ENCODE assay signal across 9 cellular contexts in the genomic region with DNA sequence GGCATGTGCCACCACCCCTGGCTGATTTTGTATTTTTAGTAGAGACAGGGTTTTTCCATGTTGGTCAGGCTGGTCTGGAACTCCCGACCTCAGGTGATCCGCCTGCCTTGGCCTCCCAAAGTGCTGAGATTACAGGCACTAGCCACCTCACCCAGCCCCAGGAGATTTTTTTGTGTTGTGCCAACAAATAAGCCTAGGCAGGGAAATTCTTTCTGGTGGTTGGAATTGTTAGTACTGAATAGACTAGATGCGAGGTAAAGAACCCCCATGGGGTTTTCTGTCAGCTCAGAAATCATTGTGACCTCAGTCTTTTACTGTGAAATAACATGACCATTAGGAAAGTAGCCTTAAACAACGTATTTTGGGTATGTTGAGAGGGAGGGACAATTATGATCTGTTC. TPM values are rescaled to one million over a fixed set of nuclear protein-coding genes. Genes with fewer than 3 reads are reported as not detected.
DNase-seq lines count a peak whose midpoint lies in the region; TF ChIP-seq lines count a peak whose summit lies in the region.
"Not testable (repeated sequence)": the region's sequence is repeated elsewhere in the genome, so short reads cannot be mapped to it uniquely, and the experiment has no call there.
"Had no signal": no experiment of that assay in that cellular context is flagged by ENCODE, and none has a peak within 500 bp of the region (broad histone marks: within the 10 kb centered on the region; RNA-seq: fewer than 3 reads in every experiment).

No MANE protein-coding gene starts in this region.

- 0 out of 2 replicates have a peak overlapping the region, but pooled peaks have one; percentile 22 for H3K9ac ChIP-seq in Karpas-422 (ENCODE audit: low read length)
- H3K9ac ChIP-seq in SU-DHL-6 (ENCODE audit: low read length): peak overlapping the region; percentile 21; the same call in 1 of the 2 replicates

- peaks cover 12% of the 10 kb centered on the region for H3F3A ChIP-seq in SU-DHL-6 (ENCODE audit: insufficient read depth)

- H3K27me3 ChIP-seq in Karpas-422 (ENCODE audit: low read length); SU-DHL-6 (ENCODE audit: low read length); hepatocyte; osteoblast (ENCODE audit: insufficient read depth, low read length): not testable (repeated sequence)

- H3K4me2 ChIP-seq in Karpas-422 (ENCODE audit: low read depth, low read length, poor library complexity, severe bottlenecking): peak overlapping the region; percentile 98
- H3K4me2 ChIP-seq in SU-DHL-6 (ENCODE audit: low read depth, low read length, poor library complexity, severe bottlenecking): peak overlapping the region; percentile 72
- peak overlapping the region; percentile 2 for H3K4me2 ChIP-seq in hepatocyte
- H3K4me2 ChIP-seq in osteoblast (ENCODE audit: insufficient read depth, low read length): peak overlapping the region; percentile 84

- H3K9me2 ChIP-seq in Karpas-422 (replicated peaks; ENCODE audit: insufficient read depth, low read length); SU-DHL-6 (replicated peaks; ENCODE audit: insufficient read depth, low read length); hepatocyte (replicated peaks; ENCODE audit: insufficient read depth): not testable (repeated sequence)

- H3K4me1 ChIP-seq in Karpas-422 (ENCODE audit: low read length): peaks cover 34% of the 10 kb centered on the region
- peaks cover 14% of the 10 kb centered on the region for H3K4me1 ChIP-seq in hepatocyte (ENCODE audit: insufficient read depth)
- H3K4me1 ChIP-seq in osteoblast (ENCODE audit: insufficient read depth, low read length): peaks cover 18% of the 10 kb centered on the region

- H3K27me3 Mint-ChIP-seq in stimulated activated naive CD8-positive, alpha-beta T cell treated with anti-CD3 and anti-CD28 coated beads, Interleukin-15, Interleukin-2, amounts not matched to agents 100 ng/mL and 50 ng/mL, for 24 hours: not testable (repeated sequence)

- H3K4me1 Mint-ChIP-seq in stimulated activated naive CD8-positive, alpha-beta T cell treated with anti-CD3 and anti-CD28 coated beads, Interleukin-15, Interleukin-2, amounts not matched to agents 100 ng/mL and 50 ng/mL, for 24 hours (ENCODE audit: low read depth): peaks cover 53% of the 10 kb centered on the region

- 72% methylated on average over 4 of the region's 4 CpGs for WGBS in hepatocyte (ENCODE audit: low lambda C conversion rate, missing lambda C conversion rate)

- DNase-seq in GM12864 (ENCODE audit: low read depth); hepatocyte (ENCODE audit: low spot score); osteoblast (ENCODE audit: insufficient read length, low spot score, missing footprints): not testable (repeated sequence)
- DNase-seq in Karpas-422 (peak; percentile 39), choroid plexus epithelial cell (ENCODE audit: low read depth) (peak; percentile 17)

- peaks cover 20% of the 10 kb centered on the region for H4K20me1 ChIP-seq in Karpas-422 (ENCODE audit: insufficient read depth, low read depth, low read length)
- H4K20me1 ChIP-seq in SU-DHL-6 (ENCODE audit: low read depth, low read length): not testable (repeated sequence)
- peaks cover 36% of the 10 kb centered on the region for H4K20me1 ChIP-seq in hepatocyte (ENCODE audit: insufficient read depth, poor library complexity, severe bottlenecking)
- H4K20me1 ChIP-seq in osteoblast (ENCODE audit: insufficient read depth, low read length): peaks cover 26% of the 10 kb centered on the region

- H3K27ac Mint-ChIP-seq in stimulated activated naive CD8-positive, alpha-beta T cell treated with anti-CD3 and anti-CD28 coated beads, Interleukin-15, Interleukin-2, amounts not matched to agents 100 ng/mL and 50 ng/mL, for 24 hours: peak overlapping the region; percentile 16

- not testable (repeated sequence) for H2AFZ ChIP-seq in Karpas-422 (ENCODE audit: low read length); SU-DHL-6 (ENCODE audit: low read depth, low read length, severe bottlenecking); hepatocyte; osteoblast (ENCODE audit: low read length)

- H3K79me2 ChIP-seq in Karpas-422 (ENCODE audit: low read length): peaks cover 74% of the 10 kb centered on the region
- H3K79me2 ChIP-seq in SU-DHL-6 (ENCODE audit: insufficient read depth, low read length): peaks cover 70% of the 10 kb centered on the region
- peaks cover 70% of the 10 kb centered on the region for H3K79me2 ChIP-seq in hepatocyte
- H3K79me2 ChIP-seq in osteoblast (ENCODE audit: insufficient read depth, low read length): peaks cover 69% of the 10 kb centered on the region

- not testable (repeated sequence) for H3K9me3 Mint-ChIP-seq in stimulated activated naive CD8-positive, alpha-beta T cell treated with anti-CD3 and anti-CD28 coated beads, Interleukin-15, Interleukin-2, amounts not matched to agents 100 ng/mL and 50 ng/mL, for 24 hours

- H3K27ac ChIP-seq in Karpas-422 (ENCODE audit: low read length) (peak overlapping the region; percentile 65), SU-DHL-6 (ENCODE audit: low read depth, low read length) (peak overlapping the region; percentile 35; the same call in 1 of the 2 replicates), osteoblast (ENCODE audit: low read depth, low read length) (peak overlapping the region; percentile 3)
- not testable (repeated sequence) for H3K27ac ChIP-seq in hepatocyte

- H3K9me3 ChIP-seq in Karpas-422 (ENCODE audit: low read length); SU-DHL-6 (ENCODE audit: insufficient read depth, low read length); hepatocyte (ENCODE audit: low read depth); osteoblast (ENCODE audit: low read depth, low read length): not testable (repeated sequence)

- TF ChIP-seq CTCF in GM12864 (IDR thresholded peaks at IDR 0.05; ENCODE audit: low read depth, low read length, missing control alignments); SU-DHL-6 (IDR thresholded peaks at IDR 0.05; ENCODE audit: insufficient read depth, low read length, poor library complexity, severe bottlenecking); choroid plexus epithelial cell (conservative IDR thresholded peaks at IDR 0.05; ENCODE audit: low read depth, low read length); hepatocyte (IDR thresholded peaks at IDR 0.05; ENCODE audit: poor library complexity); osteoblast (IDR thresholded peaks at IDR 0.05; ENCODE audit: extremely low read depth, low read depth, low read length): not testable (repeated sequence)

- H3K4me3 Mint-ChIP-seq in stimulated activated naive CD8-positive, alpha-beta T cell treated with anti-CD3 and anti-CD28 coated beads, Interleukin-15, Interleukin-2, amounts not matched to agents 100 ng/mL and 50 ng/mL, for 24 hours: peak overlapping the region; percentile 52

- H3K36me3 Mint-ChIP-seq in stimulated activated naive CD8-positive, alpha-beta T cell treated with anti-CD3 and anti-CD28 coated beads, Interleukin-15, Interleukin-2, amounts not matched to agents 100 ng/mL and 50 ng/mL, for 24 hours (ENCODE audit: low read depth): peaks cover 19% of the 10 kb centered on the region

- not testable (repeated sequence) for H3K36me3 ChIP-seq in Karpas-422 (ENCODE audit: insufficient read depth, low read length); SU-DHL-6 (ENCODE audit: low read length); hepatocyte (replicated peaks; ENCODE audit: insufficient read depth, low read depth); osteoblast (ENCODE audit: insufficient read depth, low read length)

- H3K4me3 ChIP-seq in GM12864 (ENCODE audit: low read depth, low read length) (peak overlapping the region; percentile 33; the same call in 1 of the 2 replicates), Karpas-422 (ENCODE audit: low read length) (peak overlapping the region; percentile 96; the same call in 1 of the 2 replicates)
- not testable (repeated sequence) for H3K4me3 ChIP-seq in SU-DHL-6 (ENCODE audit: insufficient read depth, low read length, poor library complexity, severe bottlenecking); choroid plexus epithelial cell (ENCODE audit: low read depth, low read length); hepatocyte; osteoblast (ENCODE audit: insufficient read depth, low read length)

RNA-seq across cellular contexts. Expression of a gene that starts 3.3 kb away (rescaled TPM):
- 33.7 and 35.1 TPM in 2 replicates for total RNA-seq in Karpas-422 (2014; rRNA removed; shearing (Covaris generic); ENCODE audit: low replicate concordance)
- total RNA-seq in hepatocyte: 28.3 and 30.3 TPM in 2 replicates
- 11.2 and 13.0 TPM in 2 replicates for polyA plus RNA-seq in hepatocyte
- 45.7 and 46.7 TPM in 2 replicates for total RNA-seq in osteoblast

RNA-seq across cellular contexts. Expression of a gene that starts 29.0 kb away (rescaled TPM):
- not detected in 2 replicates for total RNA-seq in Karpas-422 (2014; rRNA removed; shearing (Covaris generic); ENCODE audit: low replicate concordance)
- total RNA-seq in hepatocyte (5.8 and 9.8 TPM in 2 replicates), osteoblast (7.2 and 16.2 TPM in 2 replicates)
- 47.4 and 56.5 TPM in 2 replicates for polyA plus RNA-seq in hepatocyte
- total RNA-seq: CD8-positive, alpha-beta T cell had no signal
- polyA plus RNA-seq: naive thymus-derived CD4-positive, alpha-beta T cell had no signal

Comparison
In these comparisons a context has a peak if more than half of its experiments do, and no peak if none do; other contexts are left out.
1. H3K4me2 ChIP-seq: peak in every context shown above with its lines; median percentile 98 in Karpas-422; 84 in osteoblast; 72 in SU-DHL-6; 2 in hepatocyte.